18 cellular contexts compared by ENCODE assay signal in the genomic region with DNA sequence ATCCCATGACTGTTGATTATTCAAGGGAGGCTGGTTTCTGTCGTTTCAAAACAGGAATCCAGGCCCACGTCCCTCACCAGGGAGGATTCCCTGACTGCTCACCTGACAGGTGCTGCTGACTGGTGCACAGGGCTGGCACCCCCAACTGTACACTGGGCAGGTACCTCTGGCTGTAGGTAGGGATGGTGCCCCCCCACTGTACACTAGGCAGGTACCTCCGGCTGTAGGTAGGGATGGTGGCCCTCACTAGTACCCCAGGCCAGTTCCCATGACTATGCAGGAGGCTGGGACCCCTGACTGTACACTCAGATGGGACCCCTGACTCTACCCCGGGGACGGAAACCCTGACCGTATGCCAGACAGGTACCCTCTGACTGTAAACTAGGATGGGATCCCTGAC. TPM values are rescaled to one million over a fixed set of nuclear protein-coding genes. Genes with fewer than 3 reads are reported as not detected.
A peak's percentile ranks its signal among the peaks of the same experiment; 100 is the strongest.
DNase-seq lines count a peak whose midpoint lies in the region; ATAC-seq and TF ChIP-seq lines count a peak whose summit lies in the region.
"Had no signal": no experiment of that assay in that cellular context is flagged by ENCODE, and none has a peak within 500 bp of the region (broad histone marks: within the 10 kb centered on the region; RNA-seq: fewer than 3 reads in every experiment).

No MANE protein-coding gene starts in this region.

- no peak overlapping the region for H3K27ac ChIP-seq in effector memory CD4-positive, alpha-beta T cell (ENCODE audit: insufficient read depth, low read length, poor library complexity, severe bottlenecking)
- H3K27ac ChIP-seq: 22Rv1, A549, BLaER1 had no signal

- H3K4me1 ChIP-seq in effector memory CD4-positive, alpha-beta T cell (ENCODE audit: control insufficient read depth, insufficient read depth, low read length, poor library complexity, severe bottlenecking): peaks cover 13% of the 10 kb centered on the region

- H3K9me3 ChIP-seq in effector memory CD4-positive, alpha-beta T cell (ENCODE audit: control insufficient read depth, low read length): no peaks in the 10 kb centered on the region
- H3K9me3 ChIP-seq: A549, BLaER1 had no signal

- H3K27me3 Mint-ChIP-seq in nephron (ENCODE audit: low read depth): peaks cover 14% of the 10 kb centered on the region
- peaks cover 31% of the 10 kb centered on the region for H3K27me3 Mint-ChIP-seq in activated CD4-positive, alpha-beta T cell treated with anti-CD3 and anti-CD28 coated beads, Interleukin-2, amount 10 ng/mL, durations not matched to agents 24 days and 14 days

- no peak overlapping the region for H3K4me3 Mint-ChIP-seq in nephron
- no peak overlapping the region for H3K4me3 Mint-ChIP-seq in activated CD4-positive, alpha-beta T cell treated with anti-CD3 and anti-CD28 coated beads, Interleukin-2, amount 10 ng/mL, durations not matched to agents 24 days and 14 days
- H3K4me3 Mint-ChIP-seq: CD14-positive monocyte; CD4-positive, alpha-beta memory T cell; H9 had no signal

- H3K36me3 ChIP-seq in effector memory CD4-positive, alpha-beta T cell (ENCODE audit: control insufficient read depth, insufficient read depth, low read length): no peaks in the 10 kb centered on the region
- H3K36me3 ChIP-seq: BLaER1 had no signal

- ATAC-seq in Right ventricle myocardium inferior (no peak), sciatic nerve (no peak)
- ATAC-seq: A549 had no signal

- H3K4me1 Mint-ChIP-seq in nephron: peaks cover 47% of the 10 kb centered on the region
- H3K4me1 Mint-ChIP-seq in activated CD4-positive, alpha-beta T cell treated with anti-CD3 and anti-CD28 coated beads, Interleukin-2, amount 10 ng/mL, durations not matched to agents 24 days and 14 days: no peaks in the 10 kb centered on the region
- H3K4me1 Mint-ChIP-seq: CD14-positive monocyte had no signal

- TF ChIP-seq CTCF in nephron (IDR thresholded peaks at IDR 0.05; ENCODE audit: unreplicated experiment in 3 of 3): no peak

- no peak overlapping the region for H3K4me3 ChIP-seq in effector memory CD4-positive, alpha-beta T cell (ENCODE audit: insufficient read depth, low read depth, low read length, poor library complexity, severe bottlenecking)
- H3K4me3 ChIP-seq: A549, BLaER1 had no signal

- no peaks in the 10 kb centered on the region for H3K36me3 Mint-ChIP-seq in nephron (ENCODE audit: low read depth)
- no peaks in the 10 kb centered on the region for H3K36me3 Mint-ChIP-seq in activated CD4-positive, alpha-beta T cell treated with anti-CD3 and anti-CD28 coated beads, Interleukin-2, amount 10 ng/mL, durations not matched to agents 24 days and 14 days (ENCODE audit: low read depth)
- H3K36me3 Mint-ChIP-seq: CD14-positive monocyte; CD4-positive, alpha-beta memory T cell had no signal

- DNase-seq in cardiac septum (ENCODE audit: low spot score) (peak; percentile 53), Right ventricle myocardium inferior (ENCODE audit: missing footprints) (no peak), sciatic nerve (ENCODE audit: low spot score) (peak; percentile 33), superior temporal gyrus (ENCODE audit: extremely low spot score) (no peak)
- DNase-seq in activated CD4-positive, alpha-beta T cell treated with anti-CD3 and anti-CD28 coated beads, Interleukin-2, amount 10 ng/mL, durations not matched to agents 24 days and 14 days: no peak
- no peak for DNase-seq in effector memory CD4-positive, alpha-beta T cell
- DNase-seq: AML-193; CD4-positive, alpha-beta memory T cell; DMS153; DMS79; GDM1; GOT3; H9 had no signal

- no peaks in the 10 kb centered on the region for H3K27me3 ChIP-seq in effector memory CD4-positive, alpha-beta T cell (replicated peaks; ENCODE audit: control insufficient read depth, insufficient read depth, low read length, poor library complexity, severe bottlenecking)

- H3K27ac Mint-ChIP-seq in nephron: peak overlapping the region; percentile 44 to 86 (median 79)
- no peak overlapping the region for H3K27ac Mint-ChIP-seq in activated CD4-positive, alpha-beta T cell treated with anti-CD3 and anti-CD28 coated beads, Interleukin-2, amount 10 ng/mL, durations not matched to agents 24 days and 14 days
- H3K27ac Mint-ChIP-seq: CD14-positive monocyte; CD4-positive, alpha-beta memory T cell; H9 had no signal

- intact Hi-C loops in cardiac septum (cut with DNase I) (no loop called here), Right ventricle myocardium inferior (cut with DNase I) (no loop called here), sciatic nerve (cut with DNase I) (no loop called here)
- intact Hi-C loops in activated CD4-positive, alpha-beta T cell treated with anti-CD3 and anti-CD28 coated beads, Interleukin-2, amount 10 ng/mL, durations not matched to agents 24 days and 14 days (cut with micrococcal nuclease): loop anchor here (10.0 kb wide), 1 partner anchor 115 kb away; no protein-coding TSS in a partner anchor

- no peaks in the 10 kb centered on the region for H3K9me3 Mint-ChIP-seq in nephron
- no peaks in the 10 kb centered on the region for H3K9me3 Mint-ChIP-seq in activated CD4-positive, alpha-beta T cell treated with anti-CD3 and anti-CD28 coated beads, Interleukin-2, amount 10 ng/mL, durations not matched to agents 24 days and 14 days
- H3K9me3 Mint-ChIP-seq: CD14-positive monocyte; CD4-positive, alpha-beta memory T cell had no signal

RNA-seq across cellular contexts. Expression of a gene that starts 33.6 kb away (rescaled TPM):
- total RNA-seq in cardiac septum (1.1 TPM), Right ventricle myocardium inferior (3.4 TPM), sciatic nerve (32.6 TPM)
- 10.7 and 13.1 TPM in 2 replicates for total RNA-seq in activated CD4-positive, alpha-beta T cell treated with anti-CD3 and anti-CD28 coated beads, Interleukin-2, amount 10 ng/mL, durations not matched to agents 24 days and 14 days

Comparison
In these comparisons a context has a peak if more than half of its experiments do, and no peak if none do; other contexts are left out.
1. DNase-seq: peak in cardiac septum (single experiment) and sciatic nerve (single experiment); none in Right ventricle myocardium inferior (single experiment), superior temporal gyrus (single experiment), activated CD4-positive, alpha-beta T cell treated with anti-CD3 and anti-CD28 coated beads, Interleukin-2, amount 10 ng/mL, durations not matched to agents 24 days and 14 days (single experiment) and effector memory CD4-positive, alpha-beta T cell (0 of 3).